17 cellular contexts compared by ENCODE assay signal in the genomic region with DNA sequence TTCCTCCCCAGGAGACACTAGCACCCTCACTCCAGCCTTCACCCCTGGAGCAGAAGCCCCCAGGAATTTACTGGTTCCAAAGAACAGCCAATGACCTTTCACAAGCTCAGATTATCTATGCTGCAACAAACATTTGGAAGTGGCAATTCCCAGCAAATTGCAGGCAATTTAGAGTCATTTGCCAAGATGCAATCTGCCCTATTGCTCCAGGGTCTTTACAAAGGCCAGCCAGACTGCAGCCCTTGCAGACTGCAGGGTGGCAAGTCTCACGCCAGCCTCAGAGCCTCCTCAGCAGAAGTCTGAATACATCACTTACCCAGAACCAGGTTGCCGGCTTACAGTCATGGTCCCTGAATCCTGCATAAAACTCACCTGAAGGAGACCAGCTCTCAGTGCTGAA. TPM values are rescaled to one million over a fixed set of nuclear protein-coding genes. Genes with fewer than 3 reads are reported as not detected.
DNase-seq lines count a peak whose midpoint lies in the region; ATAC-seq, FAIRE-seq and TF ChIP-seq lines count a peak whose summit lies in the region.
"Had no signal": no experiment of that assay in that cellular context is flagged by ENCODE, and none has a peak within 500 bp of the region (broad histone marks: within the 10 kb centered on the region; RNA-seq: fewer than 3 reads in every experiment).

No MANE protein-coding gene starts in this region.

- H3K36me3 ChIP-seq in GM23338 (ENCODE audit: insufficient read depth) (no peaks in the 10 kb centered on the region), K562 (ENCODE audit: control insufficient read depth, insufficient read depth, low read length) (peaks cover 9% of the 10 kb centered on the region; the same call in 1 of the 3 replicates)

- no peak; the same call in 1 of the 3 replicates for ATAC-seq in GM23338
- no peak for ATAC-seq in K562
- no peak for ATAC-seq in HG02870 (IDR thresholded peaks at IDR 0.05; ENCODE audit: unreplicated experiment)
- ATAC-seq: activated CD8-positive, alpha-beta T cell treated with anti-CD3 and anti-CD28 coated beads, Interleukin-2, amount 10 ng/mL, durations not matched to agents 7 days and 5 days had no signal

- peaks cover 38% of the 10 kb centered on the region for H4K20me1 ChIP-seq in GM23338 (replicated peaks; ENCODE audit: insufficient read depth)
- peaks cover 34% of the 10 kb centered on the region for H4K20me1 ChIP-seq in K562 (replicated peaks; ENCODE audit: control insufficient read depth, insufficient read depth, low read length)

- peaks cover 99% of the 10 kb centered on the region for H3K79me2 ChIP-seq in GM23338 (replicated peaks; ENCODE audit: insufficient read depth)
- peaks cover 90% of the 10 kb centered on the region for H3K79me2 ChIP-seq in K562 (ENCODE audit: control insufficient read depth, insufficient read depth, low read length)

- H3K27ac Mint-ChIP-seq in GM23338, result peak overlapping the region; percentile 52; the same call in 1 of the 2 replicates
- H3K27ac Mint-ChIP-seq in nephron progenitor cell, result peak overlapping the region; percentile 95
- H3K27ac Mint-ChIP-seq: activated CD8-positive, alpha-beta T cell treated with anti-CD3 and anti-CD28 coated beads, Interleukin-2, amount 10 ng/mL, durations not matched to agents 7 days and 5 days; activated naive CD8-positive, alpha-beta T cell had no signal

- no peak for DNase-seq in GM23338 (ENCODE audit: low spot score)
- DNase-seq in K562 (ENCODE audit: extremely low read depth in 1 of 4, low spot score in 3 of 4), result no peak
- DNase-seq in nephron progenitor cell, result no peak
- no peak for DNase-seq in NCI-H2081 (lab: John Stamatoyannopoulos, UW)
- DNase-seq: activated CD8-positive, alpha-beta T cell treated with anti-CD3 and anti-CD28 coated beads, Interleukin-2, amount 10 ng/mL, durations not matched to agents 7 days and 5 days; activated T-cell treated with anti-CD3 and anti-CD28 coated beads, Interleukin-2, amount 50 U/mL, for 48 hours; naive B cell; NCI-H146; Right ventricle myocardium superior; T-helper 1 cell; testis had no signal

- TF ChIP-seq EP300 in K562 (IDR thresholded peaks at IDR 0.05; ENCODE audit: low read length), result no peak

- H3K4me1 ChIP-seq in GM23338 (ENCODE audit: insufficient read depth) (peaks cover 4% of the 10 kb centered on the region; the same call in 1 of the 2 replicates), K562 (replicated peaks in 1 of 2; ENCODE audit: control insufficient read depth in 2 of 2, insufficient read depth in 2 of 2, low read length in 2 of 2) (peaks cover 26 to 28% of the 10 kb centered on the region in 2 experiments)

- 89% methylated on average over 2 of the region's 2 CpGs for WGBS in K562 (ENCODE audit: insufficient coverage, low coverage, missing lambda C conversion rate)

- H3K4me1 Mint-ChIP-seq in GM23338 (peaks cover 15% of the 10 kb centered on the region), nephron progenitor cell (peaks cover 33% of the 10 kb centered on the region)

- TF ChIP-seq CTCF in GM23338 (conservative IDR thresholded peaks at IDR 0.05; ENCODE audit: low read depth in 2 of 2), result no peak
- TF ChIP-seq CTCF in K562 (IDR thresholded peaks at IDR 0.05 in 2 of 3, conservative IDR thresholded peaks at IDR 0.05 in 1 of 3; ENCODE audit: insufficient read depth in 2 of 3, low read depth in 1 of 3, low read length in 3 of 3), result no peak
- TF ChIP-seq CTCF in nephron progenitor cell (IDR thresholded peaks at IDR 0.05), result no peak

- FAIRE-seq in K562 (lab: Jason Lieb, UNC), result no peak

- POLR2A ChIA-PET in K562 (lab: Yijun Ruan, JAX), result interaction anchor here (0.8 kb wide), 1 partner anchor 10 kb away, joined by 3 read pairs; no protein-coding TSS in a partner anchor

- intact Hi-C loops in K562 (cut with micrococcal nuclease), result no loop called here

- no peak overlapping the region for H3K4me3 Mint-ChIP-seq in GM23338
- no peak overlapping the region for H3K4me3 Mint-ChIP-seq in nephron progenitor cell
- H3K4me3 Mint-ChIP-seq: activated CD8-positive, alpha-beta T cell treated with anti-CD3 and anti-CD28 coated beads, Interleukin-2, amount 10 ng/mL, durations not matched to agents 7 days and 5 days; activated naive CD8-positive, alpha-beta T cell; dendritic cell treated with granulocyte-macrophage colony-stimulating factor and Interleukin-4, amounts not matched to agents 40 ng/mL and 50 ng/mL, for 4 days had no signal

- H3K9me2 ChIP-seq in GM23338 (ENCODE audit: insufficient read depth), result no peaks in the 10 kb centered on the region

- in situ Hi-C loops in K562 (cut with MboI), result no loop called here

- peaks cover 13% of the 10 kb centered on the region for H3K27me3 Mint-ChIP-seq in GM23338 (ENCODE audit: insufficient read depth, low read depth, poor library complexity)
- peaks cover 5% of the 10 kb centered on the region for H3K27me3 Mint-ChIP-seq in nephron progenitor cell (ENCODE audit: low read depth, poor library complexity)
- H3K27me3 Mint-ChIP-seq: activated naive CD8-positive, alpha-beta T cell; dendritic cell treated with granulocyte-macrophage colony-stimulating factor and Interleukin-4, amounts not matched to agents 40 ng/mL and 50 ng/mL, for 4 days; naive B cell had no signal

- H3K9me1 ChIP-seq in K562 (ENCODE audit: control insufficient read depth, insufficient read depth, low read length), result peaks cover 5% of the 10 kb centered on the region

- peaks cover 5% of the 10 kb centered on the region; the same call in 1 of the 3 replicates for H3K36me3 Mint-ChIP-seq in GM23338 (ENCODE audit: low read depth)
- H3K36me3 Mint-ChIP-seq in nephron progenitor cell (ENCODE audit: low read depth), result peaks cover 16% of the 10 kb centered on the region
- H3K36me3 Mint-ChIP-seq: activated naive CD8-positive, alpha-beta T cell; naive B cell had no signal

- BruUV-seq in K562 (replicated peaks; lab: Mats Ljungman, UMichigan), result no TSS peak

- H3K27me3 ChIP-seq in GM23338 (ENCODE audit: insufficient read depth) (no peaks in the 10 kb centered on the region), K562 (ENCODE audit: control insufficient read depth in 2 of 2, insufficient read depth in 2 of 2, low read length in 2 of 2) (no peaks in the 10 kb centered on the region)
- H3K27me3 ChIP-seq: testis had no signal

- H3K4me2 ChIP-seq in GM23338 (no peak overlapping the region), K562 (ENCODE audit: insufficient read depth, low read length) (no peak overlapping the region)

- H3F3A ChIP-seq in GM23338 (replicated peaks; ENCODE audit: low read depth), result 0 out of 2 replicates have a peak, but pooled peaks cover 2% of the 10 kb centered on the region

- H3K9me3 Mint-ChIP-seq in GM23338 (peaks cover 4% of the 10 kb centered on the region; the same call in 1 of the 3 replicates), nephron progenitor cell (peaks cover 8% of the 10 kb centered on the region)
- H3K9me3 Mint-ChIP-seq: dendritic cell treated with granulocyte-macrophage colony-stimulating factor and Interleukin-4, amounts not matched to agents 40 ng/mL and 50 ng/mL, for 4 days; naive B cell had no signal

- H3K9me3 ChIP-seq in K562 (replicated peaks; ENCODE audit: control insufficient read depth, insufficient read depth, low read depth, low read length), result no peaks in the 10 kb centered on the region
- H3K9me3 ChIP-seq: testis had no signal

- CTCF ChIA-PET in K562 (lab: Yijun Ruan, JAX; ENCODE audit: low intra/inter-chr PET ratio), result no interaction called here

- no peak for TF ChIP-seq POLR2A in K562 (conservative IDR thresholded peaks at IDR 0.05)

- H3K27ac ChIP-seq in GM23338 (ENCODE audit: low read depth) (peak overlapping the region; percentile 57; the same call in 1 of the 2 replicates), K562 (ENCODE audit: extremely low read depth, low read depth, low read length) (0 out of 3 replicates have a peak overlapping the region, but pooled peaks have one; percentile 0)
- H3K27ac ChIP-seq: testis, VCaP had no signal

- H3K4me3 ChIP-seq in GM23338, result no peak overlapping the region
- no peak overlapping the region for H3K4me3 ChIP-seq in K562
- H3K4me3 ChIP-seq: lung, testis had no signal

- TF ChIP-seq RAD21 in K562 (CRISPR knock-in tag; conservative IDR thresholded peaks at IDR 0.05 in 1 of 2, IDR thresholded peaks at IDR 0.05 in 1 of 2), result no peak

- no peak overlapping the region for H2AFZ ChIP-seq in GM23338
- H2AFZ ChIP-seq in K562 (ENCODE audit: low read depth, low read length), result no peak overlapping the region

- no peak overlapping the region for H3K9ac ChIP-seq in K562 (ENCODE audit: insufficient read depth in 1 of 2, low read depth in 2 of 2, low read length in 2 of 2)

RNA-seq across cellular contexts. Expression of gene AXIN1, which starts 21.8 kb away (rescaled TPM):
- 50.6 and 54.5 TPM in 2 replicates for total RNA-seq in GM23338 (2014; rRNA removed; shearing (Covaris generic))
- polyA plus RNA-seq in GM23338 (2016; fragmentation: Nextera tagmentation; extraction: Ambion mirVana) (14.3 and 15.0 TPM in 2 replicates), K562 (2011; rRNA removed) (7.4 and 13.0 TPM in 2 replicates), K562 (2014; fragmentation: Illumina TruSeq; extraction: Trizol) (25.9 and 36.3 TPM in 2 replicates), K562 (2014; fragmentation: Nextera tagmentation; extraction: Ambion mirVana) (under 1 TPM; 0.42 to 0.77 TPM), K562 (2014; rRNA removed) (36.8 and 40.5 TPM in 2 replicates)
- total RNA-seq in K562 (2011; cell fraction: chromatin; rRNA removed; ENCODE audit: low replicate concordance), result 41.5 and 88.6 TPM in 2 replicates
- 39.7 and 42.5 TPM in 2 replicates for total RNA-seq in K562 (2011; cell fraction: nucleolus; rRNA removed)
- 23.8 and 31.0 TPM in 2 replicates for total RNA-seq in K562 (2011; cell fraction: nucleoplasm; rRNA removed)
- total RNA-seq in K562 (2014; rRNA removed) (53.9 and 65.3 TPM in 2 replicates), K562 (2014; rRNA removed; fragmentation: Illumina TruSeq; extraction: Trizol) (13.1 and 16.0 TPM in 2 replicates), K562 (2015; rRNA removed; fragmentation: Illumina TruSeq; extraction: Trizol) (28.1 and 28.6 TPM in 2 replicates), K562 (2021) (49.9 and 58.0 TPM in 2 replicates)
- 13.6 and 26.9 TPM in 2 replicates for polyA plus RNA-seq in K562 (2011; cell fraction: cytosol; rRNA removed)
- polyA plus RNA-seq in K562 (2011; cell fraction: nucleus; rRNA removed), result 20.6 and 36.7 TPM in 2 replicates
- polyA plus RNA-seq in K562 (2012), result 26.0 and 33.9 TPM in 2 replicates
- 9.0 and 13.1 TPM in 2 replicates for polyA minus RNA-seq in K562 (2011; rRNA and poly(A)+ RNA removed)
- 16.1 and 34.2 TPM in 2 replicates for polyA minus RNA-seq in K562 (2011; cell fraction: cytosol; rRNA and poly(A)+ RNA removed)
- 14.3 and 14.4 TPM in 2 replicates for polyA minus RNA-seq in K562 (2011; cell fraction: nucleus; rRNA and poly(A)+ RNA removed)

RNA-seq across cellular contexts. Expression of gene MRPL28, which starts 39.6 kb away (rescaled TPM):
- 115 and 169 TPM in 2 replicates for total RNA-seq in GM23338 (2014; rRNA removed; shearing (Covaris generic))
- polyA plus RNA-seq in GM23338 (2016; fragmentation: Nextera tagmentation; extraction: Ambion mirVana) (129 and 135 TPM in 2 replicates), K562 (2011; rRNA removed) (152 and 181 TPM in 2 replicates), K562 (2014; fragmentation: Illumina TruSeq; extraction: Trizol) (219 and 232 TPM in 2 replicates), K562 (2014; fragmentation: Nextera tagmentation; extraction: Ambion mirVana) (10 to 100 TPM in 1 of 2 experiments, 1 to 10 TPM in 1; 2.5 to 22.9 TPM), K562 (2014; rRNA removed) (306 and 314 TPM in 2 replicates)
- 23.4 and 64.3 TPM in 2 replicates for total RNA-seq in K562 (2011; cell fraction: chromatin; rRNA removed; ENCODE audit: low replicate concordance)
- 75.9 and 80.4 TPM in 2 replicates for total RNA-seq in K562 (2011; cell fraction: nucleolus; rRNA removed)
- total RNA-seq in K562 (2011; cell fraction: nucleoplasm; rRNA removed), result 40.5 and 50.3 TPM in 2 replicates
- total RNA-seq in K562 (2014; rRNA removed) (323 and 344 TPM in 2 replicates), K562 (2014; rRNA removed; fragmentation: Illumina TruSeq; extraction: Trizol) (54.8 and 63.1 TPM in 2 replicates), K562 (2015; rRNA removed; fragmentation: Illumina TruSeq; extraction: Trizol) (157 and 167 TPM in 2 replicates), K562 (2021) (175 and 183 TPM in 2 replicates)
- 215 and 452 TPM in 2 replicates for polyA plus RNA-seq in K562 (2011; cell fraction: cytosol; rRNA removed)
- polyA plus RNA-seq in K562 (2011; cell fraction: nucleus; rRNA removed), result 114 and 165 TPM in 2 replicates
- polyA plus RNA-seq in K562 (2012), result 108 and 172 TPM in 2 replicates
- polyA minus RNA-seq in K562 (2011; rRNA and poly(A)+ RNA removed), result 49.7 and 74.3 TPM in 2 replicates
- 48.1 and 65.9 TPM in 2 replicates for polyA minus RNA-seq in K562 (2011; cell fraction: cytosol; rRNA and poly(A)+ RNA removed)
- 23.4 and 31.5 TPM in 2 replicates for polyA minus RNA-seq in K562 (2011; cell fraction: nucleus; rRNA and poly(A)+ RNA removed)

RNA-seq across cellular contexts. Expression of gene PDIA2, which starts 47.8 kb away (rescaled TPM):
- 0.87 TPM in 1 of 2 replicates, not detected in the other for total RNA-seq in GM23338 (2014; rRNA removed; shearing (Covaris generic))
- polyA plus RNA-seq in GM23338 (2016; fragmentation: Nextera tagmentation; extraction: Ambion mirVana), result 0.39 and 0.52 TPM in 2 replicates
- total RNA-seq in K562 (2011; cell fraction: chromatin; rRNA removed; ENCODE audit: low replicate concordance), result 5.5 and 10.4 TPM in 2 replicates
- 5.5 and 6.5 TPM in 2 replicates for total RNA-seq in K562 (2011; cell fraction: nucleolus; rRNA removed)
- 4.2 and 4.3 TPM in 2 replicates for total RNA-seq in K562 (2011; cell fraction: nucleoplasm; rRNA removed)
- 0.20 and 0.23 TPM in 2 replicates for total RNA-seq in K562 (2014; rRNA removed)
- total RNA-seq in K562 (2014; rRNA removed; fragmentation: Illumina TruSeq; extraction: Trizol), result not detected in 2 replicates
- not detected in 2 replicates for total RNA-seq in K562 (2015; rRNA removed; fragmentation: Illumina TruSeq; extraction: Trizol)
- 0.58 and 0.67 TPM in 2 replicates for total RNA-seq in K562 (2021)
- 0.92 and 1.0 TPM in 2 replicates for polyA plus RNA-seq in K562 (2011; rRNA removed)
- polyA plus RNA-seq in K562 (2011; cell fraction: cytosol; rRNA removed), result 0.19 and 0.66 TPM in 2 replicates
- polyA plus RNA-seq in K562 (2011; cell fraction: nucleus; rRNA removed), result 9.1 and 13.2 TPM in 2 replicates
- polyA plus RNA-seq in K562 (2012), result 0.17 and 0.33 TPM in 2 replicates
- 0.13 and 0.19 TPM in 2 replicates for polyA plus RNA-seq in K562 (2014; fragmentation: Illumina TruSeq; extraction: Trizol)
- polyA plus RNA-seq in K562 (2014; fragmentation: Nextera tagmentation; extraction: Ambion mirVana), result not detected
- polyA plus RNA-seq in K562 (2014; rRNA removed), result 0.18 and 0.23 TPM in 2 replicates
- polyA minus RNA-seq in K562 (2011; rRNA and poly(A)+ RNA removed), result 0.15 TPM in 1 of 2 replicates, not detected in the other
- not detected in 2 replicates for polyA minus RNA-seq in K562 (2011; cell fraction: cytosol; rRNA and poly(A)+ RNA removed)
- polyA minus RNA-seq in K562 (2011; cell fraction: nucleus; rRNA and poly(A)+ RNA removed), result 0.81 and 1.2 TPM in 2 replicates
- total RNA-seq: activated CD8-positive, alpha-beta T cell treated with anti-CD3 and anti-CD28 coated beads, Interleukin-2, amount 10 ng/mL, durations not matched to agents 7 days and 5 days; epithelial cell of proximal tubule had no signal

RNA-seq across cellular contexts. Expression of gene ARHGDIG, which starts 50.4 kb away (rescaled TPM):
- 1.0 and 1.2 TPM in 2 replicates for total RNA-seq in GM23338 (2014; rRNA removed; shearing (Covaris generic))
- polyA plus RNA-seq in GM23338 (2016; fragmentation: Nextera tagmentation; extraction: Ambion mirVana) (0.24 and 0.78 TPM in 2 replicates), K562 (2011; rRNA removed) (2.0 and 2.5 TPM in 2 replicates), K562 (2014; fragmentation: Illumina TruSeq; extraction: Trizol) (0.37 and 0.84 TPM in 2 replicates), K562 (2014; fragmentation: Nextera tagmentation; extraction: Ambion mirVana) (not detected), K562 (2014; rRNA removed) (0.86 and 1.8 TPM in 2 replicates)
- total RNA-seq in K562 (2011; cell fraction: chromatin; rRNA removed; ENCODE audit: low replicate concordance), result 2.2 and 9.2 TPM in 2 replicates
- total RNA-seq in K562 (2011; cell fraction: nucleolus; rRNA removed), result 6.4 and 8.8 TPM in 2 replicates
- total RNA-seq in K562 (2011; cell fraction: nucleoplasm; rRNA removed), result 4.1 and 5.6 TPM in 2 replicates
- total RNA-seq in K562 (2014; rRNA removed) (0.64 and 2.2 TPM in 2 replicates), K562 (2014; rRNA removed; fragmentation: Illumina TruSeq; extraction: Trizol) (0.36 and 0.41 TPM in 2 replicates), K562 (2015; rRNA removed; fragmentation: Illumina TruSeq; extraction: Trizol) (0.19 and 0.40 TPM in 2 replicates), K562 (2021) (0.69 and 1.6 TPM in 2 replicates)
- 3.0 and 6.0 TPM in 2 replicates for polyA plus RNA-seq in K562 (2011; cell fraction: cytosol; rRNA removed)
- 9.6 and 15.6 TPM in 2 replicates for polyA plus RNA-seq in K562 (2011; cell fraction: nucleus; rRNA removed)
- 0.71 and 0.74 TPM in 2 replicates for polyA plus RNA-seq in K562 (2012)
- 0.18 and 0.46 TPM in 2 replicates for polyA minus RNA-seq in K562 (2011; rRNA and poly(A)+ RNA removed)
- 0.95 and 1.5 TPM in 2 replicates for polyA minus RNA-seq in K562 (2011; cell fraction: cytosol; rRNA and poly(A)+ RNA removed)
- polyA minus RNA-seq in K562 (2011; cell fraction: nucleus; rRNA and poly(A)+ RNA removed), result 0.78 and 1.6 TPM in 2 replicates
- total RNA-seq: activated CD8-positive, alpha-beta T cell treated with anti-CD3 and anti-CD28 coated beads, Interleukin-2, amount 10 ng/mL, durations not matched to agents 7 days and 5 days had no signal

RNA-seq across cellular contexts. Expression of gene PGAP6, which starts 51.0 kb away (rescaled TPM):
- total RNA-seq in GM23338 (2014; rRNA removed; shearing (Covaris generic)), result 98.7 and 112 TPM in 2 replicates
- polyA plus RNA-seq in GM23338 (2016; fragmentation: Nextera tagmentation; extraction: Ambion mirVana) (25.1 and 29.5 TPM in 2 replicates), K562 (2011; rRNA removed) (41.7 and 73.2 TPM in 2 replicates), K562 (2014; fragmentation: Illumina TruSeq; extraction: Trizol) (20.0 and 53.1 TPM in 2 replicates), K562 (2014; fragmentation: Nextera tagmentation; extraction: Ambion mirVana) (1 to 10 TPM in 1 of 2 experiments, under 1 TPM in 1; 0.45 to 1.3 TPM), K562 (2014; rRNA removed) (46.2 and 50.1 TPM in 2 replicates)
- 56.2 and 231 TPM in 2 replicates for total RNA-seq in K562 (2011; cell fraction: chromatin; rRNA removed; ENCODE audit: low replicate concordance)
- total RNA-seq in K562 (2011; cell fraction: nucleolus; rRNA removed), result 229 and 238 TPM in 2 replicates
- total RNA-seq in K562 (2011; cell fraction: nucleoplasm; rRNA removed), result 112 and 118 TPM in 2 replicates
- total RNA-seq in K562 (2014; rRNA removed) (43.4 and 66.6 TPM in 2 replicates), K562 (2014; rRNA removed; fragmentation: Illumina TruSeq; extraction: Trizol) (3.8 and 8.9 TPM in 2 replicates), K562 (2015; rRNA removed; fragmentation: Illumina TruSeq; extraction: Trizol) (35.9 and 39.3 TPM in 2 replicates), K562 (2021) (49.8 and 50.2 TPM in 2 replicates)
- polyA plus RNA-seq in K562 (2011; cell fraction: cytosol; rRNA removed), result 113 and 177 TPM in 2 replicates
- 157 and 271 TPM in 2 replicates for polyA plus RNA-seq in K562 (2011; cell fraction: nucleus; rRNA removed)
- 62.5 and 85.8 TPM in 2 replicates for polyA plus RNA-seq in K562 (2012)
- 25.0 and 47.0 TPM in 2 replicates for polyA minus RNA-seq in K562 (2011; rRNA and poly(A)+ RNA removed)
- 43.0 and 54.1 TPM in 2 replicates for polyA minus RNA-seq in K562 (2011; cell fraction: cytosol; rRNA and poly(A)+ RNA removed)
- 40.1 and 42.9 TPM in 2 replicates for polyA minus RNA-seq in K562 (2011; cell fraction: nucleus; rRNA and poly(A)+ RNA removed)
